1 cellular context compared by ENCODE assay signal in genomic region chr11:5280582-5281102, GRCh38.
TF ChIP-seq lines count a peak whose summit lies in the region.

No MANE protein-coding gene starts in this region.

TF ChIP-seq in endothelial cell of umbilical vein, 7 proteins besides CTCF, POLR2A, EP300 and RAD21:
- TF ChIP-seq EZH2 (IDR thresholded peaks at IDR 0.05; ENCODE audit: borderline replicate concordance, low read depth, low read length, severe bottlenecking), result no peak
- TF ChIP-seq JUN (IDR thresholded peaks at IDR 0.05; ENCODE audit: borderline replicate concordance, insufficient read depth, insufficient read length, low read depth), result peak; percentile 99
- TF ChIP-seq FOS (IDR thresholded peaks at IDR 0.05; ENCODE audit: borderline replicate concordance, insufficient read depth, low read length), result peak; percentile 100
- peak; percentile 46 for TF ChIP-seq GATA2 (IDR thresholded peaks at IDR 0.05; ENCODE audit: insufficient read depth, insufficient read length, low read depth, low read length)
- TF ChIP-seq MAX (IDR thresholded peaks at IDR 0.05; ENCODE audit: insufficient read depth, insufficient read length), result no peak
- peak; percentile 86 for TF ChIP-seq POLR2AphosphoS5 (IDR thresholded peaks at IDR 0.05; ENCODE audit: insufficient read depth, low read depth, low read length)
- TF ChIP-seq MYC (IDR thresholded peaks at IDR 0.05; ENCODE audit: low read depth, low read length), result no peak
